ENCODE assay signal across 1 cellular context in the genomic region with DNA sequence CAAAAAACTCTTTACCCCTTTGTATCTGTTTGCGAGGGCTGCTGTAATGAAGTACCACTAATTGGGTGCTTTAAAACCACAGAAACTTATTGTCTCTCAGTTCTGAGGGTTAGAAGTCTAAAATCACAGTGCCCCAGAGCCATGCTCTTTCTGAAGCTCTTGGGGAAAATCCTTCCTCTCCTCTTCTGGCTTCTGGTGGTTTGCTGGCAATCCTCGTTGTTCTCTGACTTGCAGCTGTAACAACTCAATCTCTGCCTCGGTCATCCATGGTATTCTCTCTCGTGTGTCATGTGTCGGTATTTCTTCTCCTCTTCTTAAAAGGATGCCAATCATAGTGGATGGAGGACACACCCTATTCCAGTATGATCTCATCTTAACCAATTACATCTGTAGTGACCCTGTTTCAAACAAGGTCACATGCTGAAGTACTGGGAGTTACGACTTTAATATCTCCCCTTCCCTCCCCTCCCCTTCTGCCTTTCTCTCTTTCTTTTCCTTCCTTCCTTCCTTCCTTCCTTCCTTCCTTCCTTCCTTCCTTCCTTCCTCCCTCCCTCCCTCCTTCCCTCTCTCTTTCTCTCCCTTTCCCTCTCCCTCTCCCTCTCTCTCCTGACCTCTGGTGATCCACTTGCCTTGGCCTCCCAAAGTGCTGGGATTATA.
TF ChIP-seq lines count a peak whose summit lies in the region.

No MANE protein-coding gene starts in this region.

TF ChIP-seq in GM12878, 131 proteins besides CTCF, POLR2A, EP300 and RAD21 (continued from another document and continues in another):
- TF ChIP-seq, protein P1, sequence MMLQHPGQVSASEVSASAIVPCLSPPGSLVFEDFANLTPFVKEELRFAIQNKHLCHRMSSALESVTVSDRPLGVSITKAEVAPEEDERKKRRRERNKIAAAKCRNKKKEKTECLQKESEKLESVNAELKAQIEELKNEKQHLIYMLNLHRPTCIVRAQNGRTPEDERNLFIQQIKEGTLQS (IDR thresholded peaks at IDR 0.05; ENCODE audit: borderline replicate concordance, extremely low read depth, low read depth, low read length) = no peak
- TF ChIP-seq, protein P2, sequence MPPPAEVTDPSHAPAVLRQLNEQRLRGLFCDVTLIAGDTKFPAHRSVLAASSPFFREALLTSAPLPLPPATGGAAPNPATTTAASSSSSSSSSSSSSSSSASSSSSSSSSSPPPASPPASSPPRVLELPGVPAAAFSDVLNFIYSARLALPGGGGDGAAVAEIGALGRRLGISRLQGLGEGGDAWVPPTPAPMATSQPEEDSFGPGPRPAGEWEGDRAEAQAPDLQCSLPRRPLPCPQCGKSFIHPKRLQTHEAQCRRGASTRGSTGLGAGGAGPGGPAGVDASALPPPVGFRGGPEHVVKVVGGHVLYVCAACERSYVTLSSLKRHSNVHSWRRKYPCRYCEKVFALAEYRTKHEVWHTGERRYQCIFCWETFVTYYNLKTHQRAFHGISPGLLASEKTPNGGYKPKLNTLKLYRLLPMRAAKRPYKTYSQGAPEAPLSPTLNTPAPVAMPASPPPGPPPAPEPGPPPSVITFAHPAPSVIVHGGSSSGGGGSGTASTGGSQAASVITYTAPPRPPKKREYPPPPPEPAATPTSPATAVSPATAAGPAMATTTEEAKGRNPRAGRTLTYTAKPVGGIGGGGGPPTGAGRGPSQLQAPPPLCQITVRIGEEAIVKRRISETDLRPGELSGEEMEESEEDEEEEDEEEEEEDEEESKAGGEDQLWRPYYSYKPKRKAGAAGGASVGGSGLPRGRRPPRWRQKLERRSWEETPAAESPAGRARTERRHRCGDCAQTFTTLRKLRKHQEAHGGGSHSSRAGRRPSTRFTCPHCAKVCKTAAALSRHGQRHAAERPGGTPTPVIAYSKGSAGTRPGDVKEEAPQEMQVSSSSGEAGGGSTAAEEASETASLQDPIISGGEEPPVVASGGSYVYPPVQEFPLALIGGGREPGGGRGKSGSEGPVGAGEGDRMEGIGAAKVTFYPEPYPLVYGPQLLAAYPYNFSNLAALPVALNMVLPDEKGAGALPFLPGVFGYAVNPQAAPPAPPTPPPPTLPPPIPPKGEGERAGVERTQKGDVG (CRISPR knock-in tag; IDR thresholded peaks at IDR 0.05) = no peak
- no peak for TF ChIP-seq TCF7 (IDR thresholded peaks at IDR 0.05; ENCODE audit: borderline replicate concordance)
- TF ChIP-seq, protein P3, sequence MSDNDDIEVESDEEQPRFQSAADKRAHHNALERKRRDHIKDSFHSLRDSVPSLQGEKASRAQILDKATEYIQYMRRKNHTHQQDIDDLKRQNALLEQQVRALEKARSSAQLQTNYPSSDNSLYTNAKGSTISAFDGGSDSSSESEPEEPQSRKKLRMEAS (IDR thresholded peaks at IDR 0.05; ENCODE audit: low read depth, low read length) = no peak
- TF ChIP-seq MYC (IDR thresholded peaks at IDR 0.05; ENCODE audit: insufficient read depth, insufficient read length, insufficient replicate concordance, low read length, severe bottlenecking) = no peak
- TF ChIP-seq SMC3 (IDR thresholded peaks at IDR 0.05; ENCODE audit: borderline replicate concordance, low read length) = no peak
- TF ChIP-seq, protein P4, sequence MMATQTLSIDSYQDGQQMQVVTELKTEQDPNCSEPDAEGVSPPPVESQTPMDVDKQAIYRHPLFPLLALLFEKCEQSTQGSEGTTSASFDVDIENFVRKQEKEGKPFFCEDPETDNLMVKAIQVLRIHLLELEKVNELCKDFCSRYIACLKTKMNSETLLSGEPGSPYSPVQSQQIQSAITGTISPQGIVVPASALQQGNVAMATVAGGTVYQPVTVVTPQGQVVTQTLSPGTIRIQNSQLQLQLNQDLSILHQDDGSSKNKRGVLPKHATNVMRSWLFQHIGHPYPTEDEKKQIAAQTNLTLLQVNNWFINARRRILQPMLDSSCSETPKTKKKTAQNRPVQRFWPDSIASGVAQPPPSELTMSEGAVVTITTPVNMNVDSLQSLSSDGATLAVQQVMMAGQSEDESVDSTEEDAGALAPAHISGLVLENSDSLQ (IDR thresholded peaks at IDR 0.05) = peak; percentile 93
- TF ChIP-seq FOS (IDR thresholded peaks at IDR 0.05; ENCODE audit: borderline replicate concordance, extremely low read depth, insufficient read length) = no peak
- TF ChIP-seq, protein P5, sequence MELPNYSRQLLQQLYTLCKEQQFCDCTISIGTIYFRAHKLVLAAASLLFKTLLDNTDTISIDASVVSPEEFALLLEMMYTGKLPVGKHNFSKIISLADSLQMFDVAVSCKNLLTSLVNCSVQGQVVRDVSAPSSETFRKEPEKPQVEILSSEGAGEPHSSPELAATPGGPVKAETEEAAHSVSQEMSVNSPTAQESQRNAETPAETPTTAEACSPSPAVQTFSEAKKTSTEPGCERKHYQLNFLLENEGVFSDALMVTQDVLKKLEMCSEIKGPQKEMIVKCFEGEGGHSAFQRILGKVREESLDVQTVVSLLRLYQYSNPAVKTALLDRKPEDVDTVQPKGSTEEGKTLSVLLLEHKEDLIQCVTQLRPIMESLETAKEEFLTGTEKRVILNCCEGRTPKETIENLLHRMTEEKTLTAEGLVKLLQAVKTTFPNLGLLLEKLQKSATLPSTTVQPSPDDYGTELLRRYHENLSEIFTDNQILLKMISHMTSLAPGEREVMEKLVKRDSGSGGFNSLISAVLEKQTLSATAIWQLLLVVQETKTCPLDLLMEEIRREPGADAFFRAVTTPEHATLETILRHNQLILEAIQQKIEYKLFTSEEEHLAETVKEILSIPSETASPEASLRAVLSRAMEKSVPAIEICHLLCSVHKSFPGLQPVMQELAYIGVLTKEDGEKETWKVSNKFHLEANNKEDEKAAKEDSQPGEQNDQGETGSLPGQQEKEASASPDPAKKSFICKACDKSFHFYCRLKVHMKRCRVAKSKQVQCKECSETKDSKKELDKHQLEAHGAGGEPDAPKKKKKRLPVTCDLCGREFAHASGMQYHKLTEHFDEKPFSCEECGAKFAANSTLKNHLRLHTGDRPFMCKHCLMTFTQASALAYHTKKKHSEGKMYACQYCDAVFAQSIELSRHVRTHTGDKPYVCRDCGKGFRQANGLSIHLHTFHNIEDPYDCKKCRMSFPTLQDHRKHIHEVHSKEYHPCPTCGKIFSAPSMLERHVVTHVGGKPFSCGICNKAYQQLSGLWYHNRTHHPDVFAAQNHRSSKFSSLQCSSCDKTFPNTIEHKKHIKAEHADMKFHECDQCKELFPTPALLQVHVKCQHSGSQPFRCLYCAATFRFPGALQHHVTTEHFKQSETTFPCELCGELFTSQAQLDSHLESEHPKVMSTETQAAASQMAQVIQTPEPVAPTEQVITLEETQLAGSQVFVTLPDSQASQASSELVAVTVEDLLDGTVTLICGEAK (IDR thresholded peaks at IDR 0.05; ENCODE audit: borderline replicate concordance) = no peak
- TF ChIP-seq HDGF (IDR thresholded peaks at IDR 0.05) = 0 out of 2 replicates have a peak, but pooled peaks have one; percentile 26
- no peak for TF ChIP-seq SRF (IDR thresholded peaks at IDR 0.05; ENCODE audit: low read depth in 2 of 2, low read length in 2 of 2)
- no peak for TF ChIP-seq JUND (IDR thresholded peaks at IDR 0.05; ENCODE audit: low read depth, low read length)
- no peak for TF ChIP-seq RCOR1 (conservative IDR thresholded peaks at IDR 0.05; ENCODE audit: low read depth, low read length)
- no peak for TF ChIP-seq STAT1 (conservative IDR thresholded peaks at IDR 0.05)
- no peak for TF ChIP-seq MTA3 (IDR thresholded peaks at IDR 0.05; ENCODE audit: borderline replicate concordance, low read length)
- no peak for TF ChIP-seq POLR2AphosphoS5 (IDR thresholded peaks at IDR 0.05; ENCODE audit: low read length)
- TF ChIP-seq TCF12 (IDR thresholded peaks at IDR 0.05; ENCODE audit: low read depth, low read length) = no peak
- no peak for TF ChIP-seq FOXK2 (IDR thresholded peaks at IDR 0.05)
- TF ChIP-seq BCL11A (IDR thresholded peaks at IDR 0.05; ENCODE audit: low read depth, low read length) = peak; percentile 87
- TF ChIP-seq, protein P6, sequence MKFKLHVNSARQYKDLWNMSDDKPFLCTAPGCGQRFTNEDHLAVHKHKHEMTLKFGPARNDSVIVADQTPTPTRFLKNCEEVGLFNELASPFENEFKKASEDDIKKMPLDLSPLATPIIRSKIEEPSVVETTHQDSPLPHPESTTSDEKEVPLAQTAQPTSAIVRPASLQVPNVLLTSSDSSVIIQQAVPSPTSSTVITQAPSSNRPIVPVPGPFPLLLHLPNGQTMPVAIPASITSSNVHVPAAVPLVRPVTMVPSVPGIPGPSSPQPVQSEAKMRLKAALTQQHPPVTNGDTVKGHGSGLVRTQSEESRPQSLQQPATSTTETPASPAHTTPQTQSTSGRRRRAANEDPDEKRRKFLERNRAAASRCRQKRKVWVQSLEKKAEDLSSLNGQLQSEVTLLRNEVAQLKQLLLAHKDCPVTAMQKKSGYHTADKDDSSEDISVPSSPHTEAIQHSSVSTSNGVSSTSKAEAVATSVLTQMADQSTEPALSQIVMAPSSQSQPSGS (IDR thresholded peaks at IDR 0.05; ENCODE audit: low read length) = peak; percentile 41; the same call in 1 of the 2 replicates
- TF ChIP-seq, protein P7, sequence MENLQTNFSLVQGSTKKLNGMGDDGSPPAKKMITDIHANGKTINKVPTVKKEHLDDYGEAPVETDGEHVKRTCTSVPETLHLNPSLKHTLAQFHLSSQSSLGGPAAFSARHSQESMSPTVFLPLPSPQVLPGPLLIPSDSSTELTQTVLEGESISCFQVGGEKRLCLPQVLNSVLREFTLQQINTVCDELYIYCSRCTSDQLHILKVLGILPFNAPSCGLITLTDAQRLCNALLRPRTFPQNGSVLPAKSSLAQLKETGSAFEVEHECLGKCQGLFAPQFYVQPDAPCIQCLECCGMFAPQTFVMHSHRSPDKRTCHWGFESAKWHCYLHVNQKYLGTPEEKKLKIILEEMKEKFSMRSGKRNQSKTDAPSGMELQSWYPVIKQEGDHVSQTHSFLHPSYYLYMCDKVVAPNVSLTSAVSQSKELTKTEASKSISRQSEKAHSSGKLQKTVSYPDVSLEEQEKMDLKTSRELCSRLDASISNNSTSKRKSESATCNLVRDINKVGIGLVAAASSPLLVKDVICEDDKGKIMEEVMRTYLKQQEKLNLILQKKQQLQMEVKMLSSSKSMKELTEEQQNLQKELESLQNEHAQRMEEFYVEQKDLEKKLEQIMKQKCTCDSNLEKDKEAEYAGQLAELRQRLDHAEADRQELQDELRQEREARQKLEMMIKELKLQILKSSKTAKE (IDR thresholded peaks at IDR 0.05; ENCODE audit: low read depth, poor library complexity, severe bottlenecking) = peak; percentile 69
- no peak for TF ChIP-seq WRNIP1 (IDR thresholded peaks at IDR 0.05; ENCODE audit: borderline replicate concordance, low read depth, low read length)
- TF ChIP-seq ZNF217 (IDR thresholded peaks at IDR 0.05) = no peak
- TF ChIP-seq, protein P8, sequence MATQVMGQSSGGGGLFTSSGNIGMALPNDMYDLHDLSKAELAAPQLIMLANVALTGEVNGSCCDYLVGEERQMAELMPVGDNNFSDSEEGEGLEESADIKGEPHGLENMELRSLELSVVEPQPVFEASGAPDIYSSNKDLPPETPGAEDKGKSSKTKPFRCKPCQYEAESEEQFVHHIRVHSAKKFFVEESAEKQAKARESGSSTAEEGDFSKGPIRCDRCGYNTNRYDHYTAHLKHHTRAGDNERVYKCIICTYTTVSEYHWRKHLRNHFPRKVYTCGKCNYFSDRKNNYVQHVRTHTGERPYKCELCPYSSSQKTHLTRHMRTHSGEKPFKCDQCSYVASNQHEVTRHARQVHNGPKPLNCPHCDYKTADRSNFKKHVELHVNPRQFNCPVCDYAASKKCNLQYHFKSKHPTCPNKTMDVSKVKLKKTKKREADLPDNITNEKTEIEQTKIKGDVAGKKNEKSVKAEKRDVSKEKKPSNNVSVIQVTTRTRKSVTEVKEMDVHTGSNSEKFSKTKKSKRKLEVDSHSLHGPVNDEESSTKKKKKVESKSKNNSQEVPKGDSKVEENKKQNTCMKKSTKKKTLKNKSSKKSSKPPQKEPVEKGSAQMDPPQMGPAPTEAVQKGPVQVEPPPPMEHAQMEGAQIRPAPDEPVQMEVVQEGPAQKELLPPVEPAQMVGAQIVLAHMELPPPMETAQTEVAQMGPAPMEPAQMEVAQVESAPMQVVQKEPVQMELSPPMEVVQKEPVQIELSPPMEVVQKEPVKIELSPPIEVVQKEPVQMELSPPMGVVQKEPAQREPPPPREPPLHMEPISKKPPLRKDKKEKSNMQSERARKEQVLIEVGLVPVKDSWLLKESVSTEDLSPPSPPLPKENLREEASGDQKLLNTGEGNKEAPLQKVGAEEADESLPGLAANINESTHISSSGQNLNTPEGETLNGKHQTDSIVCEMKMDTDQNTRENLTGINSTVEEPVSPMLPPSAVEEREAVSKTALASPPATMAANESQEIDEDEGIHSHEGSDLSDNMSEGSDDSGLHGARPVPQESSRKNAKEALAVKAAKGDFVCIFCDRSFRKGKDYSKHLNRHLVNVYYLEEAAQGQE (IDR thresholded peaks at IDR 0.05; ENCODE audit: low read depth, low read length) = no peak
- TF ChIP-seq, protein P9, sequence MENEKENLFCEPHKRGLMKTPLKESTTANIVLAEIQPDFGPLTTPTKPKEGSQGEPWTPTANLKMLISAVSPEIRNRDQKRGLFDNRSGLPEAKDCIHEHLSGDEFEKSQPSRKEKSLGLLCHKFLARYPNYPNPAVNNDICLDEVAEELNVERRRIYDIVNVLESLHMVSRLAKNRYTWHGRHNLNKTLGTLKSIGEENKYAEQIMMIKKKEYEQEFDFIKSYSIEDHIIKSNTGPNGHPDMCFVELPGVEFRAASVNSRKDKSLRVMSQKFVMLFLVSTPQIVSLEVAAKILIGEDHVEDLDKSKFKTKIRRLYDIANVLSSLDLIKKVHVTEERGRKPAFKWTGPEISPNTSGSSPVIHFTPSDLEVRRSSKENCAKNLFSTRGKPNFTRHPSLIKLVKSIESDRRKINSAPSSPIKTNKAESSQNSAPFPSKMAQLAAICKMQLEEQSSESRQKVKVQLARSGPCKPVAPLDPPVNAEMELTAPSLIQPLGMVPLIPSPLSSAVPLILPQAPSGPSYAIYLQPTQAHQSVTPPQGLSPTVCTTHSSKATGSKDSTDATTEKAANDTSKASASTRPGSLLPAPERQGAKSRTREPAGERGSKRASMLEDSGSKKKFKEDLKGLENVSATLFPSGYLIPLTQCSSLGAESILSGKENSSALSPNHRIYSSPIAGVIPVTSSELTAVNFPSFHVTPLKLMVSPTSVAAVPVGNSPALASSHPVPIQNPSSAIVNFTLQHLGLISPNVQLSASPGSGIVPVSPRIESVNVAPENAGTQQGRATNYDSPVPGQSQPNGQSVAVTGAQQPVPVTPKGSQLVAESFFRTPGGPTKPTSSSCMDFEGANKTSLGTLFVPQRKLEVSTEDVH (IDR thresholded peaks at IDR 0.05; ENCODE audit: low read depth, partially characterized antibody) = no peak
- TF ChIP-seq, protein P10, sequence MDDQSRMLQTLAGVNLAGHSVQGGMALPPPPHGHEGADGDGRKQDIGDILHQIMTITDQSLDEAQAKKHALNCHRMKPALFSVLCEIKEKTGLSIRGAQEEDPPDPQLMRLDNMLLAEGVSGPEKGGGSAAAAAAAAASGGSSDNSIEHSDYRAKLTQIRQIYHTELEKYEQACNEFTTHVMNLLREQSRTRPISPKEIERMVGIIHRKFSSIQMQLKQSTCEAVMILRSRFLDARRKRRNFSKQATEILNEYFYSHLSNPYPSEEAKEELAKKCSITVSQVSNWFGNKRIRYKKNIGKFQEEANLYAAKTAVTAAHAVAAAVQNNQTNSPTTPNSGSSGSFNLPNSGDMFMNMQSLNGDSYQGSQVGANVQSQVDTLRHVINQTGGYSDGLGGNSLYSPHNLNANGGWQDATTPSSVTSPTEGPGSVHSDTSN (IDR thresholded peaks at IDR 0.05; ENCODE audit: insufficient replicate concordance, low read depth, low read length) = peak; percentile 40
- TF ChIP-seq, protein P11, sequence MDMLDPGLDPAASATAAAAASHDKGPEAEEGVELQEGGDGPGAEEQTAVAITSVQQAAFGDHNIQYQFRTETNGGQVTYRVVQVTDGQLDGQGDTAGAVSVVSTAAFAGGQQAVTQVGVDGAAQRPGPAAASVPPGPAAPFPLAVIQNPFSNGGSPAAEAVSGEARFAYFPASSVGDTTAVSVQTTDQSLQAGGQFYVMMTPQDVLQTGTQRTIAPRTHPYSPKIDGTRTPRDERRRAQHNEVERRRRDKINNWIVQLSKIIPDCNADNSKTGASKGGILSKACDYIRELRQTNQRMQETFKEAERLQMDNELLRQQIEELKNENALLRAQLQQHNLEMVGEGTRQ (IDR thresholded peaks at IDR 0.05; ENCODE audit: borderline replicate concordance, low read depth, low read length) = no peak; the same call in 1 of the 2 replicates
